In genomic region chr18:6431659-6432318, GRCh38 we compare ENCODE assay signal across 29 cellular contexts. TPM values are rescaled to one million over a fixed set of nuclear protein-coding genes. Genes with fewer than 3 reads are reported as not detected.
"Had no signal": no experiment of that assay in that cellular context is flagged by ENCODE, and none has a peak within 500 bp of the region (broad histone marks: within the 10 kb centered on the region; RNA-seq: fewer than 3 reads in every experiment).

No MANE protein-coding gene starts in this region.

- H3K4me1 ChIP-seq: adrenal gland, body of pancreas, breast epithelium, Peyer's patch had no signal

- H3K9me3 Mint-ChIP-seq: activated CD4-positive, alpha-beta T cell treated with anti-CD3 and anti-CD28 coated beads, Interleukin-2, amount 10 ng/mL, durations not matched to agents 24 days and 14 days; activated CD8-positive, alpha-beta T cell treated with anti-CD3 and anti-CD28 coated beads for 36 hours; activated naive CD4-positive, alpha-beta T cell treated with anti-CD3 and anti-CD28 coated beads for 36 hours; activated T-cell treated with anti-CD3 and anti-CD28 coated beads, Interleukin-2, amount 50 U/mL, for 24 hours had no signal

- H3K36me3 ChIP-seq: adrenal gland, breast epithelium, Peyer's patch, WERI-Rb-1 had no signal

- H3K27ac ChIP-seq: adrenal gland, body of pancreas, breast epithelium, Peyer's patch, WERI-Rb-1 had no signal

- H3K27me3 ChIP-seq: adrenal gland, body of pancreas, breast epithelium, Peyer's patch had no signal

- H3K9me3 ChIP-seq: adrenal gland, body of pancreas, breast epithelium, Peyer's patch had no signal

- H3K4me3 ChIP-seq: adrenal gland, body of pancreas, breast epithelium, Peyer's patch had no signal

- H3K27ac Mint-ChIP-seq: activated CD4-positive, alpha-beta T cell treated with anti-CD3 and anti-CD28 coated beads, Interleukin-2, amount 10 ng/mL, durations not matched to agents 24 days and 14 days; activated CD8-positive, alpha-beta T cell treated with anti-CD3 and anti-CD28 coated beads for 36 hours; activated naive CD4-positive, alpha-beta T cell treated with anti-CD3 and anti-CD28 coated beads for 36 hours; activated naive CD4-positive, alpha-beta T cell treated with anti-CD3 and anti-CD28 coated beads, Interleukin-2, amount 50 U/mL, for 72 hours; activated T-cell treated with anti-CD3 and anti-CD28 coated beads, Interleukin-2, amount 50 U/mL, for 24 hours had no signal

- H3K36me3 Mint-ChIP-seq: activated naive CD4-positive, alpha-beta T cell treated with anti-CD3 and anti-CD28 coated beads, Interleukin-2, amount 50 U/mL, for 72 hours had no signal

- H3K4me3 Mint-ChIP-seq: activated CD4-positive, alpha-beta T cell treated with anti-CD3 and anti-CD28 coated beads, Interleukin-2, amount 10 ng/mL, durations not matched to agents 24 days and 14 days; activated CD8-positive, alpha-beta T cell treated with anti-CD3 and anti-CD28 coated beads for 36 hours; activated naive CD4-positive, alpha-beta T cell treated with anti-CD3 and anti-CD28 coated beads for 36 hours; activated T-cell treated with anti-CD3 and anti-CD28 coated beads, Interleukin-2, amount 50 U/mL, for 24 hours had no signal

- H3K4me1 Mint-ChIP-seq: activated CD4-positive, alpha-beta T cell treated with anti-CD3 and anti-CD28 coated beads, Interleukin-2, amount 10 ng/mL, durations not matched to agents 24 days and 14 days had no signal

- H3K27me3 Mint-ChIP-seq: activated CD4-positive, alpha-beta T cell treated with anti-CD3 and anti-CD28 coated beads, Interleukin-2, amount 10 ng/mL, durations not matched to agents 24 days and 14 days; activated CD8-positive, alpha-beta T cell treated with anti-CD3 and anti-CD28 coated beads for 36 hours; activated T-cell treated with anti-CD3 and anti-CD28 coated beads, Interleukin-2, amount 50 U/mL, for 24 hours had no signal

- ATAC-seq: activated CD8-positive, alpha-beta T cell treated with anti-CD3 and anti-CD28 coated beads for 36 hours; activated naive CD4-positive, alpha-beta T cell treated with anti-CD3 and anti-CD28 coated beads, Interleukin-2, amount 50 U/mL, for 72 hours; body of pancreas; PC-3 had no signal

- DNase-seq: activated CD4-positive, alpha-beta T cell treated with anti-CD3 and anti-CD28 coated beads, Interleukin-2, amount 10 ng/mL, durations not matched to agents 24 days and 14 days; activated CD4-positive, alpha-beta T cell treated with anti-CD3 and anti-CD28 coated beads, Interleukin-2, amount 50 U/mL, for 4 hours; activated CD8-positive, alpha-beta T cell treated with anti-CD3 and anti-CD28 coated beads for 36 hours; activated gamma-delta T cell treated with Interleukin-2 at 50 U/mL for 16 hours; activated naive CD4-positive, alpha-beta T cell treated with anti-CD3 and anti-CD28 coated beads for 36 hours; activated T-cell treated with anti-CD3 and anti-CD28 coated beads, Interleukin-2, amount 50 U/mL, for 24 hours; adrenal gland; body of pancreas; Karpas-422; KBM-7; NCI-H1105 treated with DMSO at 0.1 percent for 48 hours; NCI-H1436; NCI-H1694; NCI-H1930; NCI-H345; NCI-H524 treated with DMSO at 0.1 percent for 48 hours; NK-92 treated with Interleukin-12 subunit alpha and Interleukin-12 subunit beta, amount 100 ng/mL, for 24 hours; PC-3; Peyer's patch; RPMI8226; SIG-M5; SW 1271; T-helper 1 cell; T-helper 2 cell; T1000; WERI-Rb-1 had no signal

RNA-seq across cellular contexts. Expression of gene L3MBTL4, which starts 17.1 kb away (rescaled TPM):
- total RNA-seq: activated CD8-positive, alpha-beta T cell treated with anti-CD3 and anti-CD28 coated beads for 36 hours; MCF 10A had no signal
